Comparison of ENCODE assay signal across 28 cellular contexts in the genomic region with DNA sequence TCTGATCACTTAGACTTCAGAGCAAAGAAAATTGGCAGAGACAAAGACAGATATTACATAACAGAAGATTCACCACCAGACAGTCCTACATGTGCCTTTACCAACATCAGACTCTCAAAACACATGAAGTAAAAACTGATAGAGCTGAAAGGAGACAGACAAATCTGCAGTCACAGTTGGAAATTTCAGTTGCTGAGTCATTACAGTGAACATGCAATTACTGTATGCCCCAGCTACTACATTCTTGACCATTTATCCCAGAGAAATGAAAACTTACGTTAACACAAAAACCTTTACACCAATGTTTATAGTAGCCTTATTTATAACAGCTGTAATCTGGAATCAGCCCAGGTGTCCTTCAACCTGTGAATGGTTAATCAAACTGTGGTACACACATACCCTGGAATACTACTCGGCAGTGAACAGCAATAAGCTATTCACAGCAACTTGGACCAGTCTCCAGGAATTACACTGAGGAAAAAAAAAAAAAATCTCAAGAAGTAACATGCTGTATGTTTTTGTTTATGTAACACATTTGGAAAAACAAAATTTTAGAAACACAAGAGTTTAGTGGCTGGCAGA. TPM values are rescaled to one million over a fixed set of nuclear protein-coding genes. Genes with fewer than 3 reads are reported as not detected.
A peak's percentile ranks its signal among the peaks of the same experiment; 100 is the strongest.
DNase-seq lines count a peak whose midpoint lies in the region; ATAC-seq, FAIRE-seq and TF ChIP-seq lines count a peak whose summit lies in the region.
"Had no signal": no experiment of that assay in that cellular context is flagged by ENCODE, and none has a peak within 500 bp of the region (broad histone marks: within the 10 kb centered on the region; RNA-seq: fewer than 3 reads in every experiment).

No MANE protein-coding gene starts in this region.

- H3K36me3 Mint-ChIP-seq in T-helper 2 cell treated with Interferon-gamma antibody and Interleukin-4, amounts not matched to agents 5 μg/mL and 100 μg/mL, for 36 hours (ENCODE audit: low read depth), result peaks cover 2% of the 10 kb centered on the region
- H3K36me3 Mint-ChIP-seq: mesothelial cell of epicardium had no signal

- H3K4me3 Mint-ChIP-seq in T-helper 2 cell treated with Interferon-gamma antibody and Interleukin-4, amounts not matched to agents 5 μg/mL and 100 μg/mL, for 36 hours, result no peak overlapping the region
- H3K4me3 Mint-ChIP-seq: activated B cell treated with CpG ODN at 0.5 μM for 24 hours; activated naive CD8-positive, alpha-beta T cell treated with anti-CD3 and anti-CD28 coated beads for 36 hours; CD8-positive, alpha-beta memory T cell; mesothelial cell of epicardium; naive thymus-derived CD4-positive, alpha-beta T cell had no signal

- peaks cover 5% of the 10 kb centered on the region for H3K27me3 Mint-ChIP-seq in T-helper 2 cell treated with Interferon-gamma antibody and Interleukin-4, amounts not matched to agents 5 μg/mL and 100 μg/mL, for 36 hours (ENCODE audit: low read depth)

- DNase-seq in D721Med (ENCODE audit: insufficient read length, low spot score) (no peak), H54 (ENCODE audit: insufficient read length, low spot score) (no peak), RPMI7951 (ENCODE audit: low read depth) (peak; percentile 13), fibroblast of peridontal ligament (ENCODE audit: extremely low read depth) (peak; percentile 67), GM13977 (ENCODE audit: low spot score) (no peak)
- no peak for DNase-seq in T-helper 2 cell treated with Interferon-gamma antibody and Interleukin-4, amounts not matched to agents 5 μg/mL and 100 μg/mL, for 36 hours (ENCODE audit: low spot score)
- DNase-seq: activated B cell treated with CpG ODN at 0.5 μM for 24 hours; activated CD4-positive, alpha-beta T cell treated with anti-CD3 and anti-CD28 coated beads, Interleukin-2, amount 50 U/mL, for 4 hours; activated CD8-positive, alpha-beta memory T cell treated with anti-CD3 and anti-CD28 coated beads, Interleukin-2, amount 50 U/mL, for 4 hours; activated naive CD8-positive, alpha-beta T cell treated with anti-CD3 and anti-CD28 coated beads for 36 hours; AML-193; CD8-positive, alpha-beta memory T cell; cerebellar nuclear complex; gastrocnemius medialis; hypothalamus; left ventricle myocardium superior; MG63; naive thymus-derived CD4-positive, alpha-beta T cell; NCI-H1694; NCI-H2171; NCI-H524 treated with DMSO at 0.1 percent for 48 hours; occipital lobe; T-helper 9 cell; transverse colon had no signal

- FAIRE-seq in D721Med (lab: Jason Lieb, UNC) (peak; percentile 82), H54 (lab: Jason Lieb, UNC) (peak; percentile 20)
- FAIRE-seq: endothelial cell of umbilical vein had no signal

- in situ Hi-C loops in GM13977 (cut with MboI; ENCODE audit: low pct_unique_long_range_greater_than_20kb, low sequenced_read_pairs, unreplicated experiment), result no loop called here

- TF ChIP-seq POLR2A in H54 (IDR thresholded peaks at IDR 0.05; ENCODE audit: low read depth, low read length), result no peak

- no peak for ATAC-seq in HG03342 (IDR thresholded peaks at IDR 0.05; ENCODE audit: unreplicated experiment)
- ATAC-seq: gastrocnemius medialis; left ventricle myocardium superior; naive thymus-derived CD4-positive, alpha-beta T cell had no signal

- H3K4me1 Mint-ChIP-seq in T-helper 2 cell treated with Interferon-gamma antibody and Interleukin-4, amounts not matched to agents 5 μg/mL and 100 μg/mL, for 36 hours (ENCODE audit: low read depth), result peaks cover 12% of the 10 kb centered on the region
- H3K4me1 Mint-ChIP-seq: activated B cell treated with CpG ODN at 0.5 μM for 24 hours, mesothelial cell of epicardium had no signal

- TF ChIP-seq CTCF in D721Med (IDR thresholded peaks at IDR 0.05; ENCODE audit: insufficient read depth, missing control alignments) (no peak), GM13977 (IDR thresholded peaks at IDR 0.05; ENCODE audit: extremely low read depth, insufficient read depth, missing control alignments) (no peak)

- H3K27ac Mint-ChIP-seq in T-helper 2 cell treated with Interferon-gamma antibody and Interleukin-4, amounts not matched to agents 5 μg/mL and 100 μg/mL, for 36 hours, result no peak overlapping the region
- H3K27ac Mint-ChIP-seq: activated B cell treated with CpG ODN at 0.5 μM for 24 hours; activated naive CD8-positive, alpha-beta T cell treated with anti-CD3 and anti-CD28 coated beads for 36 hours; activated T-helper 2 cell treated with anti-CD3 and anti-CD28 coated beads, Interferon-gamma antibody, Interleukin-2, Interleukin-4, amounts not matched to agents 10 μg/mL and 5 μg/mL and 100 μg/mL, durations not matched to agents 14 hours and 24 hours and 36 hours; CD8-positive, alpha-beta memory T cell; mesothelial cell of epicardium; naive thymus-derived CD4-positive, alpha-beta T cell had no signal

- peaks cover 6% of the 10 kb centered on the region for H3K9me3 Mint-ChIP-seq in T-helper 2 cell treated with Interferon-gamma antibody and Interleukin-4, amounts not matched to agents 5 μg/mL and 100 μg/mL, for 36 hours

RNA-seq across cellular contexts. Expression of gene SCLY, which starts 7.5 kb away (rescaled TPM):
- total RNA-seq in RPMI7951 (2014; rRNA removed; shearing (Covaris generic)), result 13.3 and 21.5 TPM in 2 replicates

RNA-seq across cellular contexts. Expression of gene ESPNL, which starts 46.9 kb away (rescaled TPM):
- total RNA-seq in RPMI7951 (2014; rRNA removed; shearing (Covaris generic)), result under 0.01 TPM in 1 of 2 replicates, not detected in the other
- total RNA-seq: activated naive CD8-positive, alpha-beta T cell treated with anti-CD3 and anti-CD28 coated beads for 36 hours; CD8-positive, alpha-beta memory T cell; endothelial cell of umbilical vein; left ventricle myocardium superior had no signal

Comparison
In these comparisons a context has a peak if more than half of its experiments do, and no peak if none do; other contexts are left out.
1. DNase-seq: peak in RPMI7951 (single experiment) and fibroblast of peridontal ligament (single experiment); none in D721Med (single experiment), H54 (single experiment), T-helper 2 cell treated with Interferon-gamma antibody and Interleukin-4, amounts not matched to agents 5 μg/mL and 100 μg/mL, for 36 hours (single experiment) and GM13977 (single experiment).